ENCODE assay signal across 8 cellular contexts in genomic region chr17:19362293-19363113, GRCh38. TPM values are rescaled to one million over a fixed set of nuclear protein-coding genes. Genes with fewer than 3 reads are reported as not detected.
DNase-seq lines count a peak whose midpoint lies in the region; ATAC-seq, FAIRE-seq and TF ChIP-seq lines count a peak whose summit lies in the region.

TSS of gene B9D1 (minus strand) at chr17:19362723. CDS start at chr17:19362569, 154 bp downstream.

- H3K9me3 ChIP-seq in NT2/D1 (ENCODE audit: insufficient read depth, low read length) (no peaks in the 10 kb centered on the region), mononuclear cell (ENCODE audit: low read depth, low read length) (no peaks in the 10 kb centered on the region)

- peak; percentile 100 for FAIRE-seq in HTR-8/SVneo (lab: Jason Lieb, UNC)

- H3K4me1 ChIP-seq in NT2/D1 (ENCODE audit: insufficient read depth, insufficient read length) (peaks cover 8% of the 10 kb centered on the region), mononuclear cell (ENCODE audit: insufficient read depth, low read length) (peaks cover 15% of the 10 kb centered on the region)

- in situ Hi-C loops in Caki2 (cut with HindIII; ENCODE audit: low pct_unique_long_range_greater_than_20kb, low sequenced_read_pairs), result no loop called here

- H3K9ac ChIP-seq in NT2/D1 (ENCODE audit: insufficient read length, low read depth), result peak within 1 kb of the TSS; percentile 78

- peak; percentile 62 for ATAC-seq in GM21367 (IDR thresholded peaks at IDR 0.05; ENCODE audit: unreplicated experiment)

- peak within 1 kb of the TSS; percentile 67 for H3K4me3 ChIP-seq in NT2/D1 (ENCODE audit: insufficient read length, low read depth)
- H3K4me3 ChIP-seq in epithelial cell of esophagus (ENCODE audit: low read length), result peak within 1 kb of the TSS; percentile 66
- peak within 1 kb of the TSS; percentile 39 for H3K4me3 ChIP-seq in mononuclear cell (ENCODE audit: low read length)

- peak; percentile 83 for TF ChIP-seq CTCF in epithelial cell of esophagus (IDR thresholded peaks at IDR 0.05; ENCODE audit: insufficient read depth, low read depth, low read length, missing control alignments)

- H3K36me3 ChIP-seq in NT2/D1 (ENCODE audit: insufficient read depth, insufficient read length, low read length), result peaks cover 24% of the 10 kb centered on the region

- DNase-seq in Caki2 (ENCODE audit: low read depth), result peak; percentile 89
- peak; percentile 99 for DNase-seq in HTR-8/SVneo (ENCODE audit: insufficient read length, low spot score)
- DNase-seq in NT2/D1 (ENCODE audit: low read depth, low spot score), result peak; percentile 61
- peak; percentile 92 for DNase-seq in activated T-cell treated with anti-CD3 and anti-CD28 coated beads for 24 hours (ENCODE audit: low read depth)
- DNase-seq in epithelial cell of esophagus (ENCODE audit: low read depth), result peak; percentile 90
- DNase-seq in stimulated activated CD8-positive, alpha-beta memory T cell treated with anti-CD3 and anti-CD28 coated beads, Interleukin-4, amount 100 ng/mL, for 1 hour (ENCODE audit: low read depth in 2 of 2, low spot score in 1 of 2), result peak; percentile 90

- H3K27me3 ChIP-seq in NT2/D1 (ENCODE audit: insufficient read depth, insufficient read length), result no peaks in the 10 kb centered on the region
- H3K27me3 ChIP-seq in mononuclear cell (ENCODE audit: insufficient read depth, low read length), result no peaks in the 10 kb centered on the region

RNA-seq across cellular contexts. Expression of gene B9D1, which starts in this region (rescaled TPM):
- total RNA-seq in Caki2 (2014; rRNA removed; shearing (Covaris generic); ENCODE audit: low replicate concordance), result 55.1 and 60.4 TPM in 2 replicates
- total RNA-seq in mononuclear cell, result 0.63 TPM

Comparison
In these comparisons a context has a peak if more than half of its experiments do, and no peak if none do; other contexts are left out.
1. Peak in every context shown above with its lines: DNase-seq, ATAC-seq and H3K4me3 ChIP-seq.
2. RNA of gene B9D1 (total RNA-seq): 55.1 to 60.4 TPM in Caki2; 0.63 TPM in mononuclear cell (single experiment); every median in the first group is over 10 times any median in the second.